13 cellular contexts compared by ENCODE assay signal in genomic region chr5:112709416-112709815, GRCh38. TPM values are rescaled to one million over a fixed set of nuclear protein-coding genes. Genes with fewer than 3 reads are reported as not detected.
DNase-seq lines count a peak whose midpoint lies in the region; ATAC-seq, FAIRE-seq and TF ChIP-seq lines count a peak whose summit lies in the region.
"Had no signal": no experiment of that assay in that cellular context is flagged by ENCODE, and none has a peak within 500 bp of the region (broad histone marks: within the 10 kb centered on the region; RNA-seq: fewer than 3 reads in every experiment).

No MANE protein-coding gene starts in this region.

- FAIRE-seq in astrocyte (lab: Jason Lieb, UNC) = no peak
- FAIRE-seq: HTR-8/SVneo had no signal

- ATAC-seq in HCT116 (no peak), HG03135 (IDR thresholded peaks at IDR 0.05; ENCODE audit: unreplicated experiment) (no peak), HG02852 (IDR thresholded peaks at IDR 0.05; ENCODE audit: unreplicated experiment) (no peak)

- no peak for TF ChIP-seq CTCF in HCT116 (IDR thresholded peaks at IDR 0.05 in 2 of 3, conservative IDR thresholded peaks at IDR 0.05 in 1 of 3; ENCODE audit: borderline replicate concordance in 1 of 3, insufficient read depth in 1 of 3, low read depth in 2 of 3, low read length in 2 of 3)
- TF ChIP-seq CTCF in astrocyte (IDR thresholded peaks at IDR 0.05; ENCODE audit: insufficient read depth, low read depth, low read length) = no peak

- H3K4me1 ChIP-seq in HCT116 (ENCODE audit: control insufficient read depth in 1 of 2, insufficient read depth in 2 of 2, low read length in 2 of 2) = peaks cover 17 to 33% of the 10 kb centered on the region in 2 experiments
- peaks cover 11% of the 10 kb centered on the region for H3K4me1 ChIP-seq in astrocyte (ENCODE audit: insufficient read depth, low read length)

- no peaks in the 10 kb centered on the region for H3K36me3 Mint-ChIP-seq in astrocyte (ENCODE audit: low read depth, unreplicated experiment)

- no peaks in the 10 kb centered on the region for H3K27me3 Mint-ChIP-seq in astrocyte (ENCODE audit: low read depth, unreplicated experiment)

- H3K36me3 ChIP-seq in HCT116 (ENCODE audit: control insufficient read depth in 1 of 2, insufficient read depth in 2 of 2, low read length in 2 of 2) = no peaks in the 10 kb centered on the region
- H3K36me3 ChIP-seq in astrocyte (ENCODE audit: insufficient read depth, low read length) = no peaks in the 10 kb centered on the region
- H3K36me3 ChIP-seq: upper lobe of left lung had no signal

- POLR2A ChIA-PET in HCT116 (lab: Charles Lee) = no interaction called here

- H3K9ac ChIP-seq in HCT116 (ENCODE audit: low read length) (no peak overlapping the region), astrocyte (ENCODE audit: low read length) (no peak overlapping the region)

- H3K9me2 ChIP-seq in HCT116 (ENCODE audit: insufficient read depth) = no peaks in the 10 kb centered on the region

- intact Hi-C loops in HCT116 (cut with micrococcal nuclease) = no loop called here

- H3K4me3 ChIP-seq in HCT116 (replicated peaks in 1 of 2; ENCODE audit: low read depth in 1 of 2, low read length in 2 of 2) = no peak overlapping the region
- H3K4me3 ChIP-seq in astrocyte (ENCODE audit: insufficient read depth, low read depth, low read length) = no peak overlapping the region

- H3K27ac ChIP-seq in HCT116 (ENCODE audit: low read depth, low read length) (no peak overlapping the region), astrocyte (ENCODE audit: low read depth, low read length) (no peak overlapping the region)

- H3K9me3 ChIP-seq in HCT116 (ENCODE audit: control insufficient read depth in 1 of 2, insufficient read depth in 1 of 2, low read depth in 1 of 2, low read length in 2 of 2) (no peaks in the 10 kb centered on the region), astrocyte (ENCODE audit: insufficient read depth, low read depth, low read length) (no peaks in the 10 kb centered on the region)
- H3K9me3 ChIP-seq: upper lobe of left lung had no signal

- BruUV-seq in HCT116 (replicated peaks; lab: Mats Ljungman, UMichigan) = no TSS peak

- no peaks in the 10 kb centered on the region for H3K27me3 ChIP-seq in HCT116 (ENCODE audit: insufficient read depth, low read length)
- no peaks in the 10 kb centered on the region for H3K27me3 ChIP-seq in astrocyte (ENCODE audit: insufficient read depth, low read length)
- H3K27me3 ChIP-seq: upper lobe of left lung had no signal

- CTCF ChIA-PET in HCT116 (lab: Charles Lee) = no interaction called here

- H3K79me2 ChIP-seq in HCT116 (ENCODE audit: insufficient read depth, low read length) (peaks cover 30% of the 10 kb centered on the region), astrocyte (ENCODE audit: insufficient read depth, low read length) (peaks cover 67% of the 10 kb centered on the region)

- H3K4me3 Mint-ChIP-seq in astrocyte (ENCODE audit: unreplicated experiment) = peak overlapping the region; percentile 89

- peaks cover 8% of the 10 kb centered on the region for H3K4me1 Mint-ChIP-seq in astrocyte (ENCODE audit: low read depth, unreplicated experiment)

- H3K27ac Mint-ChIP-seq in astrocyte (ENCODE audit: unreplicated experiment) = peak overlapping the region; percentile 35
- H3K27ac Mint-ChIP-seq: activated naive CD4-positive, alpha-beta T cell treated with anti-CD3 and anti-CD28 coated beads, Interleukin-2, amount 10 ng/mL, durations not matched to agents 7 days and 5 days had no signal

- H3K4me2 ChIP-seq in HCT116 (ENCODE audit: low read length) (peak overlapping the region; percentile 93; the same call in 1 of the 2 replicates), astrocyte (ENCODE audit: low read length) (peak overlapping the region; percentile 85)

- H2AFZ ChIP-seq in HCT116 (ENCODE audit: low read depth, low read length, poor library complexity, severe bottlenecking) = no peak overlapping the region
- H2AFZ ChIP-seq in astrocyte (ENCODE audit: low read depth, low read length) = no peak overlapping the region

- TF ChIP-seq RAD21 in HCT116 (IDR thresholded peaks at IDR 0.05; ENCODE audit: low read depth) = no peak

- RAD21 ChIA-PET in HCT116 (lab: Charles Lee; ENCODE audit: low non-redundant PET in 1 of 2, low total read pairs in 2 of 2, uncharacterized antibody in 2 of 2, unreplicated experiment in 2 of 2) = no interaction called here

- DNase-seq in AG08396 (ENCODE audit: low spot score) (peak; percentile 21), HCT116 (ENCODE audit: low read depth, low spot score) (no peak), astrocyte (ENCODE audit: low read depth) (peak; percentile 35), myocyte (ENCODE audit: low read depth) (peak; percentile 51), NCI-H446 (lab: John Stamatoyannopoulos, UW) (no peak), NOMO-1 treated with DMSO at 0.1 percent for 48 hours (lab: John Stamatoyannopoulos, UW; ENCODE audit: unreplicated experiment) (no peak)
- DNase-seq: activated naive CD4-positive, alpha-beta T cell treated with anti-CD3 and anti-CD28 coated beads, Interleukin-2, amount 10 ng/mL, durations not matched to agents 7 days and 5 days; NCI-H526; stimulated activated CD4-positive, alpha-beta T cell treated with anti-CD3 and anti-CD28 coated beads, Interleukin-1b, Interleukin-23, amount 100 ng/mL, for 48 hours; upper lobe of left lung had no signal

- H3K9me3 Mint-ChIP-seq in astrocyte (ENCODE audit: unreplicated experiment) = no peaks in the 10 kb centered on the region

- H4K20me1 ChIP-seq in HCT116 (ENCODE audit: insufficient read depth) (no peaks in the 10 kb centered on the region), astrocyte (ENCODE audit: insufficient read depth, low read length) (peaks cover 37% of the 10 kb centered on the region)

- no peak for TF ChIP-seq POLR2A in HCT116 (IDR thresholded peaks at IDR 0.05; ENCODE audit: borderline replicate concordance, extremely low read depth, insufficient read depth, insufficient read length)

TF ChIP-seq in HCT116, 20 proteins besides CTCF, POLR2A, EP300 and RAD21 (continues in another document):
- TF ChIP-seq ZBTB33 (IDR thresholded peaks at IDR 0.05; ENCODE audit: extremely low read depth, insufficient replicate concordance, low read length) (no peak), YY1 (IDR thresholded peaks at IDR 0.05; ENCODE audit: extremely low read depth, insufficient replicate concordance, low read depth, low read length) (no peak), ATF3 (IDR thresholded peaks at IDR 0.05) (no peak), TCF7L2 (IDR thresholded peaks at IDR 0.05; ENCODE audit: borderline replicate concordance, extremely low read depth, insufficient read depth, insufficient read length) (no peak), REST (IDR thresholded peaks at IDR 0.05; ENCODE audit: low read depth) (no peak), SRF (IDR thresholded peaks at IDR 0.05; ENCODE audit: low read depth) (no peak), CBX3 (IDR thresholded peaks at IDR 0.05; ENCODE audit: low read depth) (no peak), JUND (IDR thresholded peaks at IDR 0.05) (no peak), SIN3A (IDR thresholded peaks at IDR 0.05; ENCODE audit: low read depth) (no peak), EGR1 (IDR thresholded peaks at IDR 0.05; ENCODE audit: low read depth) (no peak), ELF1 (IDR thresholded peaks at IDR 0.05; ENCODE audit: borderline replicate concordance, low read depth) (no peak)

RNA-seq across cellular contexts. Expression of gene APC, which starts 28.3 kb away (rescaled TPM):
- total RNA-seq in HCT116 (2021; ENCODE audit: unreplicated experiment) (24.0 TPM), astrocyte (53.9 and 54.6 TPM in 2 replicates), myocyte (67.4 and 86.6 TPM in 2 replicates)
- polyA plus RNA-seq in HCT116 (2012) = 4.7 and 7.8 TPM in 2 replicates
- polyA plus RNA-seq in myocyte (2012) = 9.9 TPM

Comparison
In these comparisons a context has a peak if more than half of its experiments do, and no peak if none do; other contexts are left out.
1. DNase-seq: peak in AG08396 (single experiment), astrocyte (single experiment) and myocyte (single experiment); none in HCT116 (single experiment), NCI-H446 (0 of 2) and NOMO-1 treated with DMSO at 0.1 percent for 48 hours (single experiment).